Comparison of ENCODE assay signal across 17 cellular contexts in the genomic region with DNA sequence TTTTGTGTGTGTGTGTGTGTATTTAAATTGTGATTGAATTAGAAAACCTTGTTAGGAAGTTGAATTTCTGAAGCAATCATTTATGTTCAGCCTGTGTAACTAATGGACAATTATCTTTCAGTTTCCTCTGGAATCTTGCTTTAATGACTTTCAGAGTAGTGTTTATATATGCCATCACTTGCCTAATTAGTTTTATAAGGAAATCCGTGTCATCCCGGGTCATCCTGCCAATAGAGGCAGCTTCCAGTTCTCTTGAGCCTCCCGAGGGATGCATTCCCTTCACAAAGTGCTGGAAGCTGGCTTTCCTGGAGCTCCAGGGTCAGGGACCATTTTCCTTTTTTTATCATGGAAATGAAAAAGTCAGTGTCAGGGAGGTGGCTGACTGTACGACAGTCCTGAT. TPM values are rescaled to one million over a fixed set of nuclear protein-coding genes. Genes with fewer than 3 reads are reported as not detected.
A peak's percentile ranks its signal among the peaks of the same experiment; 100 is the strongest.
DNase-seq lines count a peak whose midpoint lies in the region; ATAC-seq and TF ChIP-seq lines count a peak whose summit lies in the region.
"Had no signal": no experiment of that assay in that cellular context is flagged by ENCODE, and none has a peak within 500 bp of the region (broad histone marks: within the 10 kb centered on the region; RNA-seq: fewer than 3 reads in every experiment).

No MANE protein-coding gene starts in this region.

- H3K9me3 Mint-ChIP-seq in HFFc6: no peaks in the 10 kb centered on the region
- H3K9me3 Mint-ChIP-seq in chondrocyte (ENCODE audit: low read depth): no peaks in the 10 kb centered on the region
- no peaks in the 10 kb centered on the region for H3K9me3 Mint-ChIP-seq in osteocyte (ENCODE audit: unreplicated experiment)
- no peaks in the 10 kb centered on the region for H3K9me3 Mint-ChIP-seq in type B pancreatic cell
- H3K9me3 Mint-ChIP-seq: CD4-positive, CD25-positive, alpha-beta regulatory T cell had no signal

- H3K4me1 ChIP-seq in right cardiac atrium (ENCODE audit: control insufficient read depth, insufficient read depth, low read length): peaks cover 3% of the 10 kb centered on the region

- no peaks in the 10 kb centered on the region for H3K27me3 ChIP-seq in right cardiac atrium (ENCODE audit: control insufficient read depth, insufficient read depth)

- intact Hi-C loops in right cardiac atrium (cut with DNase I) (no loop called here), left ventricle myocardium superior (cut with micrococcal nuclease) (no loop called here)

- 34% methylated on average over 4 of the region's 4 CpGs for WGBS in right cardiac atrium

- DNase-seq in right cardiac atrium: peak in 2 of 3 donors; percentile 18 to 50
- DNase-seq in left ventricle myocardium superior: no peak
- no peak for DNase-seq in HFFc6
- no peak for DNase-seq in chondrocyte (ENCODE audit: low spot score)
- DNase-seq in osteocyte (ENCODE audit: extremely low spot score, unreplicated experiment): no peak
- DNase-seq in type B pancreatic cell (ENCODE audit: extremely low spot score, unreplicated experiment): no peak
- DNase-seq: ACHN; CD4-positive, CD25-positive, alpha-beta regulatory T cell; DMS79; NCI-H1436; NCI-H2029; NCI-H524; NK-92 treated with Interleukin-12 subunit alpha and Interleukin-12 subunit beta, amount 100 ng/mL, for 24 hours; SHP77 treated with DMSO at 0.1 percent for 48 hours had no signal

- H3K27ac Mint-ChIP-seq in HFFc6: no peak overlapping the region; the same call in 1 of the 2 replicates
- peak overlapping the region; percentile 60 for H3K27ac Mint-ChIP-seq in chondrocyte (ENCODE audit: unreplicated experiment)
- H3K27ac Mint-ChIP-seq in osteocyte (ENCODE audit: unreplicated experiment): peak overlapping the region; percentile 41
- H3K27ac Mint-ChIP-seq in type B pancreatic cell: no peak overlapping the region
- H3K27ac Mint-ChIP-seq: CD4-positive, CD25-positive, alpha-beta regulatory T cell had no signal

- H3K36me3 Mint-ChIP-seq in HFFc6 (ENCODE audit: low read depth) (peaks cover 7% of the 10 kb centered on the region), chondrocyte (ENCODE audit: low read depth) (peaks cover 1% of the 10 kb centered on the region), osteocyte (ENCODE audit: unreplicated experiment) (no peaks in the 10 kb centered on the region), type B pancreatic cell (no peaks in the 10 kb centered on the region)

- H3K4me3 ChIP-seq in right cardiac atrium (ENCODE audit: low read length): no peak overlapping the region

- ATAC-seq in right cardiac atrium (no peak), left ventricle myocardium superior (no peak), HG02973 (IDR thresholded peaks at IDR 0.05; ENCODE audit: unreplicated experiment) (no peak), GM18519 (IDR thresholded peaks at IDR 0.05; ENCODE audit: low FRiP score, unreplicated experiment) (no peak)

- no peaks in the 10 kb centered on the region for H3K9me3 ChIP-seq in right cardiac atrium (ENCODE audit: control insufficient read depth, low read length)

- TF ChIP-seq CTCF in HFFc6 (IDR thresholded peaks at IDR 0.05) (no peak), chondrocyte (IDR thresholded peaks at IDR 0.05) (no peak), osteocyte (IDR thresholded peaks at IDR 0.05) (no peak), type B pancreatic cell (conservative IDR thresholded peaks at IDR 0.05) (no peak)

- H3K27me3 Mint-ChIP-seq in HFFc6 (ENCODE audit: insufficient read depth) (no peaks in the 10 kb centered on the region), chondrocyte (ENCODE audit: low read depth) (no peaks in the 10 kb centered on the region), osteocyte (ENCODE audit: unreplicated experiment) (no peaks in the 10 kb centered on the region), type B pancreatic cell (no peaks in the 10 kb centered on the region)
- H3K27me3 Mint-ChIP-seq: CD4-positive, CD25-positive, alpha-beta regulatory T cell had no signal

- no peak overlapping the region for H3K27ac ChIP-seq in right cardiac atrium (ENCODE audit: low read length)
- H3K27ac ChIP-seq: HL-60 had no signal

- H3K4me1 Mint-ChIP-seq in HFFc6 (ENCODE audit: low read depth): peaks cover 66% of the 10 kb centered on the region
- peaks cover 39% of the 10 kb centered on the region for H3K4me1 Mint-ChIP-seq in chondrocyte (ENCODE audit: low read depth)
- H3K4me1 Mint-ChIP-seq in osteocyte (ENCODE audit: unreplicated experiment): peaks cover 42% of the 10 kb centered on the region
- H3K4me1 Mint-ChIP-seq in type B pancreatic cell (ENCODE audit: unreplicated experiment): peaks cover 56% of the 10 kb centered on the region

- 0 out of 2 replicates have a peak overlapping the region, but pooled peaks have one; percentile 28 for H3K4me3 Mint-ChIP-seq in HFFc6
- H3K4me3 Mint-ChIP-seq in chondrocyte (ENCODE audit: unreplicated experiment): no peak overlapping the region
- no peak overlapping the region for H3K4me3 Mint-ChIP-seq in osteocyte (ENCODE audit: unreplicated experiment)
- no peak overlapping the region for H3K4me3 Mint-ChIP-seq in type B pancreatic cell
- H3K4me3 Mint-ChIP-seq: CD4-positive, CD25-positive, alpha-beta regulatory T cell had no signal

RNA-seq across cellular contexts. Expression of gene PRKCA, which starts 42.9 kb away (rescaled TPM):
- total RNA-seq in right cardiac atrium (1 to 10 TPM; 5.0 to 8.0 (median 6.9) TPM), left ventricle myocardium superior (5.9 TPM), chondrocyte (51.5 to 83.1 TPM (median 54.1 TPM) in 3 replicates), osteocyte (80.1 and 82.9 TPM in 2 replicates), type B pancreatic cell (ENCODE audit: low replicate concordance) (13.4 and 16.1 TPM in 2 replicates)
- polyA plus RNA-seq in right cardiac atrium: 2.2 TPM
- total RNA-seq in HFFc6 (2021; fragmentation: NEBNext Ultra II Directional; extraction: Animal tissue kit (Norgen Biotek cat#: 25700)): 100 to 1,000 TPM in 2 of 6 experiments, 10 to 100 TPM in 4; 81.2 to 106 (median 92.9) TPM

Comparison
In these comparisons a context has a peak if more than half of its experiments do, and no peak if none do; other contexts are left out.
1. DNase-seq: peak in right cardiac atrium (2 of 3); none in left ventricle myocardium superior (single experiment), HFFc6 (single experiment), chondrocyte (single experiment), osteocyte (single experiment) and type B pancreatic cell (single experiment).
2. H3K27ac Mint-ChIP-seq: peak in chondrocyte (single experiment) and osteocyte (single experiment); none in HFFc6 (single experiment) and type B pancreatic cell (single experiment).